In the genomic region with DNA sequence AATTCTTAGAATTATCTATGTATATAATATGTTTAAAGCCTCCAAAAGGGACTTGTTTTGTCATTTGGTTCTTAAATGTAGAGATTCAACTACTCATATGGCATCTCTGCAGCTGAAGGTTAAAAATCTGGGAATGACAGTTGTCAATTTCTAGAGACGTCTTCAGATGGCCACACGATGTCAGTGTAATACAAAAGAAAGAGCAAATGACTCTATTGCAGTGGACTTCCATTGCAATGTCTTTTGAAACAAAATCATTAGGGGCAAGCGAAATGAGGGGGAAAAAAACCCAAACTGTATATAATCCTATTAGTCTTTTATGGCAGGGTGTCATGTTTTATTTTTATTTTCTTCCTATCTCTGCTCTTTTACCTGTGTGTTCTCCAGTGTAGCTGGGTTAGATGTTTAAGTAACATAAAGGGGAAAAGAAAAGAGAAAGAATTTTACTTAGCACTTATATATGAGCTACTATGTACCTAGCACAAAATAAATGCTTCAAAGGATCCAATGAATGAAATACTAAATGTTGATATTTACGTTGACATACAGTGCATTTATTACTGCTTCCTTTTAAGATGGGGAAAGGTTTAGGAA, we compare ENCODE assay signal across 8 cellular contexts. TPM values are rescaled to one million over a fixed set of nuclear protein-coding genes. Genes with fewer than 3 reads are reported as not detected.
DNase-seq lines count a peak whose midpoint lies in the region; ATAC-seq, FAIRE-seq and TF ChIP-seq lines count a peak whose summit lies in the region.

No MANE protein-coding gene starts in this region.

- H3K27ac Mint-ChIP-seq in activated CD8-positive, alpha-beta T cell treated with anti-CD3 and anti-CD28 coated beads for 36 hours = no peak overlapping the region
- H3K27ac Mint-ChIP-seq in activated CD8-positive, alpha-beta T cell treated with anti-CD3 and anti-CD28 coated beads, Interleukin-2, amount 10 ng/mL, durations not matched to agents 7 days and 5 days = no peak overlapping the region

- DNase-seq in activated CD8-positive, alpha-beta T cell treated with anti-CD3 and anti-CD28 coated beads for 36 hours = no peak
- no peak for DNase-seq in activated CD8-positive, alpha-beta T cell treated with anti-CD3 and anti-CD28 coated beads, Interleukin-2, amount 10 ng/mL, durations not matched to agents 7 days and 5 days
- DNase-seq in PC-3 (peak; percentile 63), fibroblast of mammary gland (ENCODE audit: low read depth) (peak; percentile 67), retina (peak; percentile 30), GM12891 (ENCODE audit: insufficient read length, low spot score) (no peak)

- no peaks in the 10 kb centered on the region for H3K9me2 ChIP-seq in PC-3 (replicated peaks; ENCODE audit: low read length)

- ATAC-seq in activated CD8-positive, alpha-beta T cell treated with anti-CD3 and anti-CD28 coated beads for 36 hours = no peak
- ATAC-seq in activated CD8-positive, alpha-beta T cell treated with anti-CD3 and anti-CD28 coated beads, Interleukin-2, amount 10 ng/mL, durations not matched to agents 7 days and 5 days = no peak
- peak; percentile 48 for ATAC-seq in PC-3
- ATAC-seq in GM21619 (IDR thresholded peaks at IDR 0.05; ENCODE audit: unreplicated experiment) = no peak
- ATAC-seq in HG02642 (IDR thresholded peaks at IDR 0.05; ENCODE audit: poor library complexity, unreplicated experiment) = no peak

- TF ChIP-seq CTCF in activated CD8-positive, alpha-beta T cell treated with anti-CD3 and anti-CD28 coated beads for 36 hours (IDR thresholded peaks at IDR 0.05) = peak; percentile 24
- peak; percentile 74 for TF ChIP-seq CTCF in PC-3 (conservative IDR thresholded peaks at IDR 0.05; ENCODE audit: low read depth, low read length)
- TF ChIP-seq CTCF in fibroblast of mammary gland (conservative IDR thresholded peaks at IDR 0.05; ENCODE audit: control insufficient read depth, insufficient read depth, low read depth, low read length) = peak; percentile 54

- CTCF ChIA-PET in activated CD8-positive, alpha-beta T cell treated with anti-CD3 and anti-CD28 coated beads for 36 hours (lab: Charles Lee) = interaction anchor here (0.9 to 4.4 kb wide), 6 partner anchors 10 to 373 kb away, joined by 3 to 38 read pairs (median 5); no protein-coding TSS in a partner anchor
- CTCF ChIA-PET in activated CD8-positive, alpha-beta T cell treated with anti-CD3 and anti-CD28 coated beads, Interleukin-2, amount 10 ng/mL, durations not matched to agents 7 days and 5 days (lab: Charles Lee) = interaction anchor here (0.7 to 3.6 kb wide), 8 partner anchors 10 to 562 kb away, joined by 3 to 24 read pairs (median 3); no protein-coding TSS in a partner anchor
- CTCF ChIA-PET in PC-3 (lab: Charles Lee) = interaction anchor here (0.6 to 1.3 kb wide), 5 partner anchors 27 to 355 kb away, joined by 3 to 5 read pairs (median 3); no protein-coding TSS in a partner anchor

- H3K36me3 ChIP-seq in PC-3 (ENCODE audit: low read depth, low read length) = no peaks in the 10 kb centered on the region; the same call in 1 of the 2 replicates

- H4K20me1 ChIP-seq in PC-3 (ENCODE audit: low read length) = no peaks in the 10 kb centered on the region

- H3K4me1 ChIP-seq in PC-3 (ENCODE audit: insufficient read depth, low read length) = peaks cover 4% of the 10 kb centered on the region; the same call in 1 of the 2 replicates

- peaks cover 2% of the 10 kb centered on the region for H3K9me3 Mint-ChIP-seq in activated CD8-positive, alpha-beta T cell treated with anti-CD3 and anti-CD28 coated beads for 36 hours
- H3K9me3 Mint-ChIP-seq in activated CD8-positive, alpha-beta T cell treated with anti-CD3 and anti-CD28 coated beads, Interleukin-2, amount 10 ng/mL, durations not matched to agents 7 days and 5 days (ENCODE audit: insufficient read depth) = no peaks in the 10 kb centered on the region

- peaks cover 2% of the 10 kb centered on the region for H3K27me3 Mint-ChIP-seq in activated CD8-positive, alpha-beta T cell treated with anti-CD3 and anti-CD28 coated beads for 36 hours
- H3K27me3 Mint-ChIP-seq in activated CD8-positive, alpha-beta T cell treated with anti-CD3 and anti-CD28 coated beads, Interleukin-2, amount 10 ng/mL, durations not matched to agents 7 days and 5 days (ENCODE audit: low read depth) = peaks cover 9% of the 10 kb centered on the region

- H3F3A ChIP-seq in PC-3 (ENCODE audit: low read length, unreplicated experiment) = no peaks in the 10 kb centered on the region

- intact Hi-C loops in activated CD8-positive, alpha-beta T cell treated with anti-CD3 and anti-CD28 coated beads for 36 hours (cut with micrococcal nuclease) = no loop called here
- intact Hi-C loops in PC-3 (cut with micrococcal nuclease) = loop anchor here (1.0 to 5.0 kb wide), 4 partner anchors 236 to 352 kb away; no protein-coding TSS in a partner anchor

- H3K36me3 Mint-ChIP-seq in activated CD8-positive, alpha-beta T cell treated with anti-CD3 and anti-CD28 coated beads for 36 hours (ENCODE audit: low read depth) = no peaks in the 10 kb centered on the region
- no peaks in the 10 kb centered on the region for H3K36me3 Mint-ChIP-seq in activated CD8-positive, alpha-beta T cell treated with anti-CD3 and anti-CD28 coated beads, Interleukin-2, amount 10 ng/mL, durations not matched to agents 7 days and 5 days (ENCODE audit: low read depth)

- no peaks in the 10 kb centered on the region for H3K9me3 ChIP-seq in PC-3 (ENCODE audit: low read length)

- no peaks in the 10 kb centered on the region for H3K79me2 ChIP-seq in PC-3 (ENCODE audit: low read length)

- no TSS peak for BruUV-seq in PC-3 (replicated peaks; lab: Mats Ljungman, UMichigan)

- TF ChIP-seq POLR2A in GM12891 (IDR thresholded peaks at IDR 0.05; ENCODE audit: low read depth, low read length) = no peak

- H3K4me1 Mint-ChIP-seq in activated CD8-positive, alpha-beta T cell treated with anti-CD3 and anti-CD28 coated beads for 36 hours (ENCODE audit: low read depth) = no peaks in the 10 kb centered on the region
- H3K4me1 Mint-ChIP-seq in activated CD8-positive, alpha-beta T cell treated with anti-CD3 and anti-CD28 coated beads, Interleukin-2, amount 10 ng/mL, durations not matched to agents 7 days and 5 days (ENCODE audit: low read depth) = no peaks in the 10 kb centered on the region

- POLR2A ChIA-PET in activated CD8-positive, alpha-beta T cell treated with anti-CD3 and anti-CD28 coated beads for 36 hours (lab: Charles Lee) = no interaction called here
- POLR2A ChIA-PET in activated CD8-positive, alpha-beta T cell treated with anti-CD3 and anti-CD28 coated beads, Interleukin-2, amount 10 ng/mL, durations not matched to agents 7 days and 5 days (lab: Charles Lee) = no interaction called here
- POLR2A ChIA-PET in PC-3 (lab: Charles Lee; ENCODE audit: unreplicated experiment) = interaction anchor here (0.7 kb wide), 1 partner anchor 30 kb away, joined by 3 read pairs; no protein-coding TSS in a partner anchor

- H3K4me3 Mint-ChIP-seq in activated CD8-positive, alpha-beta T cell treated with anti-CD3 and anti-CD28 coated beads for 36 hours = no peak overlapping the region
- no peak overlapping the region for H3K4me3 Mint-ChIP-seq in activated CD8-positive, alpha-beta T cell treated with anti-CD3 and anti-CD28 coated beads, Interleukin-2, amount 10 ng/mL, durations not matched to agents 7 days and 5 days

- H3K4me3 ChIP-seq in PC-3 (ENCODE audit: low read length) (no peak overlapping the region), fibroblast of mammary gland (ENCODE audit: control insufficient read depth, low read depth, low read length) (no peak overlapping the region)

- H3K27me3 ChIP-seq in PC-3 (ENCODE audit: low read length) = no peaks in the 10 kb centered on the region

- H2AFZ ChIP-seq in PC-3 (ENCODE audit: low read length) = no peak overlapping the region

- no peak overlapping the region for H3K9ac ChIP-seq in PC-3 (ENCODE audit: low read length)

- no peak for FAIRE-seq in GM12891 (lab: Jason Lieb, UNC)

- H3K4me2 ChIP-seq in PC-3 (ENCODE audit: low read length) = no peak overlapping the region

- no peak overlapping the region for H3K27ac ChIP-seq in PC-3 (ENCODE audit: low read length)

TF ChIP-seq in GM12891, 5 proteins besides CTCF, POLR2A, EP300 and RAD21:
- TF ChIP-seq POU2F2 (IDR thresholded peaks at IDR 0.05; ENCODE audit: low read depth, low read length) (no peak), TAF1 (IDR thresholded peaks at IDR 0.05; ENCODE audit: low read depth, low read length) (no peak), SPI1 (IDR thresholded peaks at IDR 0.05; ENCODE audit: low read depth, low read length) (no peak)

RNA-seq across cellular contexts. Expression of a gene that starts 26.2 kb away (rescaled TPM):
- total RNA-seq in activated CD8-positive, alpha-beta T cell treated with anti-CD3 and anti-CD28 coated beads for 36 hours = not detected
- not detected for total RNA-seq in activated CD8-positive, alpha-beta T cell treated with anti-CD3 and anti-CD28 coated beads, Interleukin-2, amount 10 ng/mL, durations not matched to agents 7 days and 5 days
- total RNA-seq in PC-3 (2014; rRNA removed) = 33.2 and 34.4 TPM in 2 replicates
- polyA plus RNA-seq in GM12891 (2012; ENCODE audit: low read depth, missing spikeins) = not detected

Comparison
In these comparisons a context has a peak if more than half of its experiments do, and no peak if none do; other contexts are left out.
1. DNase-seq: peak in PC-3 (single experiment), fibroblast of mammary gland (single experiment) and retina (single experiment); none in activated CD8-positive, alpha-beta T cell treated with anti-CD3 and anti-CD28 coated beads for 36 hours (single experiment), activated CD8-positive, alpha-beta T cell treated with anti-CD3 and anti-CD28 coated beads, Interleukin-2, amount 10 ng/mL, durations not matched to agents 7 days and 5 days (single experiment) and GM12891 (single experiment).
2. CTCF ChIP-seq: peak in every context shown above with its lines; median percentile 74 in PC-3; 54 in fibroblast of mammary gland; 24 in activated CD8-positive, alpha-beta T cell treated with anti-CD3 and anti-CD28 coated beads for 36 hours.
3. RNA of a gene that starts 26.2 kb away (total RNA-seq): 33.2 to 34.4 TPM in PC-3; not detected in activated CD8-positive, alpha-beta T cell treated with anti-CD3 and anti-CD28 coated beads for 36 hours and not detected in activated CD8-positive, alpha-beta T cell treated with anti-CD3 and anti-CD28 coated beads, Interleukin-2, amount 10 ng/mL, durations not matched to agents 7 days and 5 days; every median in the first group is over 10 times any median in the second.